In the genomic region with DNA sequence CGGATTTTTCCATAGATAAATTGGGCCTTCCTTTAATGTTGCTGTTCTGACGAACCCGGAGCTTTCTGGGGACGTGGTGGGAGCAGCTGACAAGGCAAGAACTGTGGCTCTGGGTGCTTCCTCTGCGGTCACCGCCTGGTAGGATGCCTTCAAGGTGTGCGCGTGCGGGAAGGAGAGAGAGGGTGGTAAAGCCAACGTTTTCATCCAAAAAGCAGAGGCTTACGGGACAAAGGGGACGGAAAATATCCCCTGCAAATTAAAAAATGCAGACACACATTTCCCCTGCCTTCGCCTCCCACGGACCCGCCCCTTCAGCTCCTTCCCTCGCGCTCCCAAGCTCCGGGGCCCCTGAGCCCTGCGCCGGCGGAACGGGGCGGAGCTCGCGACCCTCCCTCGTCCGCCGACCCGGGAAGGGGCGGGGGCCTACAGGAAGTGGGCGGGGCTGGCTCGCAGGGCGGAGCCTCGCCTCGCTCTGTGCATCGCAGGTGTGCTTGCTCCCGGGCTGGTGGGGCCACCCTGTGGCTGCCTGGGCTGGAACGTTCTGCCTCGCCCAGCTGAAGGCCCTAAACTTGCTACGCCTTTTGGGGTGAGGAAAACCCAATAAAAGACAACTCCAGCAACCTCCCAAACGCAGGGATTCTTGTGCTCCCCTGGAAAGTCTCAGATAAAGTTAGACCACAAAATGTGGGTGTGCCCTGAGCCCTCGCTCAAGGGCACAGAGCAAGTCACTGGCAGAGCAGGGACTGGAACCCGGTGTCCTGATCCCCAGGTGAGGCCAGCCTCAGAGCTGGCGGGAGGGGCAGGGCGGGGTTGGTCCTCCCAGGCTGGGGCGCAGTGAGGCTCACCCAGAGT, we compare ENCODE assay signal across 8 cellular contexts. TPM values are rescaled to one million over a fixed set of nuclear protein-coding genes. Genes with fewer than 3 reads are reported as not detected.
DNase-seq lines count a peak whose midpoint lies in the region; ATAC-seq, FAIRE-seq and TF ChIP-seq lines count a peak whose summit lies in the region.

No MANE protein-coding gene starts in this region.

- H3K4me3 Mint-ChIP-seq in T-cell (peak overlapping the region; percentile 69 to 85 (median 73)), astrocyte (ENCODE audit: unreplicated experiment) (peak overlapping the region; percentile 68)

- H3K4me1 ChIP-seq in astrocyte (ENCODE audit: insufficient read depth, low read length) (peaks cover 21% of the 10 kb centered on the region), kidney (ENCODE audit: control insufficient read depth in 1 of 2, insufficient read depth in 1 of 2, low read depth in 1 of 2, low read length in 2 of 2) (peaks cover 4 to 12% of the 10 kb centered on the region in 2 donors)

- TF ChIP-seq CTCF in AG04449 (IDR thresholded peaks at IDR 0.05; ENCODE audit: insufficient read depth, low read length, missing control alignments), result no peak
- no peak for TF ChIP-seq CTCF in HL-60 (IDR thresholded peaks at IDR 0.05; ENCODE audit: insufficient read depth, low read length)
- no peak for TF ChIP-seq CTCF in astrocyte (IDR thresholded peaks at IDR 0.05; ENCODE audit: insufficient read depth, low read depth, low read length)
- peak; percentile 7 for TF ChIP-seq CTCF in kidney (IDR thresholded peaks at IDR 0.05; ENCODE audit: borderline replicate concordance, extremely low read depth, insufficient read depth)

- H3K4me2 ChIP-seq in astrocyte (ENCODE audit: low read length), result peak overlapping the region; percentile 80

- CTCF ChIA-PET in AG04449 (lab: Yijun Ruan, JAX), result interaction anchor here (0.9 to 8.6 kb wide), 9 partner anchors 10 to 453 kb away, joined by 3 to 209 read pairs (median 3); a partner anchor contains a TSS
- CTCF ChIA-PET in T-cell (lab: Charles Lee), result interaction anchor here (0.6 to 5.3 kb wide), 19 partner anchors 24 to 1587 kb away, joined by 3 to 60 read pairs (median 3); a partner anchor contains a TSS

- H3K27me3 ChIP-seq in HL-60 (ENCODE audit: insufficient read depth, poor library complexity, severe bottlenecking) (peaks cover 3% of the 10 kb centered on the region), astrocyte (ENCODE audit: insufficient read depth, low read length) (peaks cover 3% of the 10 kb centered on the region)

- peak overlapping the region; percentile 79 to 84 for H3K27ac Mint-ChIP-seq in T-cell
- no peak overlapping the region for H3K27ac Mint-ChIP-seq in astrocyte (ENCODE audit: unreplicated experiment)

- H3K9ac ChIP-seq in astrocyte (ENCODE audit: low read length), result no peak overlapping the region
- peak overlapping the region; percentile 22 to 26 for H3K9ac ChIP-seq in kidney (ENCODE audit: low read length in 2 of 2)

- no peak for DNase-seq in AG04449 (ENCODE audit: low read depth, low spot score)
- DNase-seq in HL-60 (ENCODE audit: low read depth in 1 of 2, low spot score in 1 of 2), result peak; percentile 21 to 27
- peak; percentile 65 to 88 (median 79) for DNase-seq in T-cell
- DNase-seq in astrocyte (ENCODE audit: low read depth), result no peak
- peak; percentile 93 for DNase-seq in kidney
- peak; percentile 77 to 83 for DNase-seq in stimulated activated CD4-positive, alpha-beta T cell treated with anti-CD3 and anti-CD28 coated beads, Interleukin-2, amount 100 ng/mL, for 24 hours
- no peak for DNase-seq in RCC 7860 (ENCODE audit: low spot score)

- no peak for FAIRE-seq in astrocyte (lab: Jason Lieb, UNC)
- no peak for FAIRE-seq in kidney (lab: Jason Lieb, UNC)
- no peak for FAIRE-seq in RCC 7860 (lab: Jason Lieb, UNC)

- H4K20me1 ChIP-seq in astrocyte (ENCODE audit: insufficient read depth, low read length), result no peaks in the 10 kb centered on the region

- H3K36me3 ChIP-seq in astrocyte (ENCODE audit: insufficient read depth, low read length), result no peaks in the 10 kb centered on the region
- H3K36me3 ChIP-seq in kidney (ENCODE audit: control insufficient read depth in 1 of 2, insufficient read depth in 2 of 2, low read length in 2 of 2), result no peaks in the 10 kb centered on the region

- H3K4me1 Mint-ChIP-seq in T-cell (peaks cover 27 to 43% (median 30%) of the 10 kb centered on the region in 3 donors), astrocyte (ENCODE audit: low read depth, unreplicated experiment) (peaks cover 5% of the 10 kb centered on the region)

- H3K4me3 ChIP-seq in AG04449 (ENCODE audit: low read depth, low read length), result peak overlapping the region; percentile 39
- H3K4me3 ChIP-seq in HL-60 (replicated peaks; ENCODE audit: insufficient read depth, low read length), result peak overlapping the region; percentile 25
- H3K4me3 ChIP-seq in astrocyte (ENCODE audit: insufficient read depth, low read depth, low read length), result peak overlapping the region; percentile 41
- H3K4me3 ChIP-seq in kidney (ENCODE audit: low read length in 2 of 2), result peak overlapping the region; percentile 35 to 51

- H3K27me3 Mint-ChIP-seq in T-cell (no peaks in the 10 kb centered on the region), astrocyte (ENCODE audit: low read depth, unreplicated experiment) (peaks cover 17% of the 10 kb centered on the region)

- intact Hi-C loops in kidney (cut with DNase I), result no loop called here

- POLR2A ChIA-PET in AG04449 (lab: Yijun Ruan, JAX), result no interaction called here
- POLR2A ChIA-PET in T-cell (lab: Charles Lee), result interaction anchor here in 1 of 2 donors (0.6 to 0.9 kb wide), 4 partner anchors 115 to 478 kb away, joined by 3 to 4 read pairs (median 3); no protein-coding TSS in a partner anchor

- H3K27ac ChIP-seq in HL-60 (replicated peaks) (no peak overlapping the region), astrocyte (ENCODE audit: low read depth, low read length) (no peak overlapping the region), kidney (ENCODE audit: low read depth in 2 of 2, low read length in 2 of 2) (peak overlapping the region in 1 of 2 donors; percentile 49)

- H3K9me3 ChIP-seq in astrocyte (ENCODE audit: insufficient read depth, low read depth, low read length) (no peaks in the 10 kb centered on the region), kidney (ENCODE audit: control insufficient read depth in 1 of 2, low read length in 2 of 2) (no peaks in the 10 kb centered on the region)

- H3K9me3 Mint-ChIP-seq in T-cell (no peaks in the 10 kb centered on the region), astrocyte (ENCODE audit: unreplicated experiment) (no peaks in the 10 kb centered on the region)

- peak; percentile 74 for ATAC-seq in GM19328 (IDR thresholded peaks at IDR 0.05; ENCODE audit: unreplicated experiment)
- peak; percentile 91 to 94 (median 92) for ATAC-seq in T-cell (replicated peaks in 1 of 4)

- H2AFZ ChIP-seq in astrocyte (ENCODE audit: low read depth, low read length), result peak overlapping the region; percentile 73

- H3K79me2 ChIP-seq in astrocyte (ENCODE audit: insufficient read depth, low read length), result no peaks in the 10 kb centered on the region

- H3K36me3 Mint-ChIP-seq in T-cell, result no peaks in the 10 kb centered on the region
- H3K36me3 Mint-ChIP-seq in astrocyte (ENCODE audit: low read depth, unreplicated experiment), result no peaks in the 10 kb centered on the region

RNA-seq across cellular contexts. Expression of a gene that starts 25.4 kb away (rescaled TPM):
- total RNA-seq in T-cell (10 to 100 TPM; 10.7 to 32.0 (median 21.2) TPM), astrocyte (14.3 and 16.0 TPM in 2 replicates), kidney (33.0 TPM)
- 28.4 TPM for polyA plus RNA-seq in kidney (ENCODE audit: insufficient read depth, low read depth, low replicate concordance)

Comparison
In these comparisons a context has a peak if more than half of its experiments do, and no peak if none do; other contexts are left out.
1. DNase-seq: peak in HL-60 (2 of 2), T-cell (34 of 34), kidney (single experiment) and stimulated activated CD4-positive, alpha-beta T cell treated with anti-CD3 and anti-CD28 coated beads, Interleukin-2, amount 100 ng/mL, for 24 hours (2 of 2); none in AG04449 (single experiment), astrocyte (single experiment) and RCC 7860 (single experiment).
2. Peak in every context shown above with its lines, with median percentiles within 50 percentile points of each other: H3K4me3 ChIP-seq.